In the genomic region with DNA sequence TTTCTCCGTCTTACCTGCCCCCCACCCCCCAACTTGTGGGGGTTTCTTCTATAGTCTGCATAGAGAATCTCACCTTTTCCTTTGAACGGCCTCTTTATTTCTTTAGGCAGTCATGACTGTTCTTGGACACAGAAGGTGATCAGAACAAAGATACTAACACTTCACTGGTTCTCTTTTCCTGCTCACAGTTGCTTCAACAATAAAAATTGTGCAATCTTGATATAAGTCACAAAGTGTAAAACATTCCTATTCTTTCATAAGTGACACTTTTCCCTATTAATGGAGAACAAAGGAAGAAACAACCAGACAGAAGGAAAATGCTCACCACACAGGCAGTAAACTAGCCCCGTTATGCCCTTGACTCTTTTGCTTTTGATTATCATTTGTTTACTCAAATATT, we compare ENCODE assay signal across 25 cellular contexts.
DNase-seq lines count a peak whose midpoint lies in the region; ATAC-seq, FAIRE-seq and TF ChIP-seq lines count a peak whose summit lies in the region.
"Had no signal": no experiment of that assay in that cellular context is flagged by ENCODE, and none has a peak within 500 bp of the region (broad histone marks: within the 10 kb centered on the region; RNA-seq: fewer than 3 reads in every experiment).

No MANE protein-coding gene starts in this region.

- no peaks in the 10 kb centered on the region for H3K9me3 ChIP-seq in HepG2 (ENCODE audit: low read length)
- no peaks in the 10 kb centered on the region for H3K9me3 ChIP-seq in right lobe of liver
- H3K9me3 ChIP-seq: BLaER1, Caco-2 had no signal

- no peaks in the 10 kb centered on the region for H4K20me1 ChIP-seq in HepG2 (ENCODE audit: insufficient read depth, low read length)
- H4K20me1 ChIP-seq: BLaER1 had no signal

- H3K4me1 ChIP-seq in HepG2 (ENCODE audit: insufficient read depth, low read length), result peaks cover 6% of the 10 kb centered on the region
- H3K4me1 ChIP-seq in right lobe of liver, result no peaks in the 10 kb centered on the region
- H3K4me1 ChIP-seq: BLaER1 had no signal

- TF ChIP-seq POLR2A in HepG2 (IDR thresholded peaks at IDR 0.05; ENCODE audit: insufficient read depth in 1 of 2, low read depth in 2 of 2, low read length in 2 of 2), result no peak
- no peak for TF ChIP-seq POLR2A in right lobe of liver (IDR thresholded peaks at IDR 0.05)

- H3K27me3 ChIP-seq in HepG2 (ENCODE audit: control insufficient read depth in 1 of 2, insufficient read depth in 2 of 2, low read length in 2 of 2), result peaks cover 0 to 16% of the 10 kb centered on the region in 2 experiments; a peak in 3 of 5 replicates
- H3K27me3 ChIP-seq in right lobe of liver, result no peaks in the 10 kb centered on the region
- H3K27me3 ChIP-seq in dorsolateral prefrontal cortex, result no peaks in the 10 kb centered on the region
- H3K27me3 ChIP-seq: BLaER1 had no signal

- H3K27ac ChIP-seq in HepG2 (ENCODE audit: extremely low read length, insufficient read depth, low read length) (no peak overlapping the region), right lobe of liver (no peak overlapping the region), dorsolateral prefrontal cortex (peak overlapping the region in 47 of 59 donors; percentile 1 to 100 (median 94)), temporal lobe (ENCODE audit: low read depth, low read length) (peak overlapping the region; percentile 38)
- H3K27ac ChIP-seq: 22Rv1, BLaER1, C4-2B had no signal

- H3K27ac Mint-ChIP-seq in activated CD8-positive, alpha-beta T cell treated with anti-CD3 and anti-CD28 coated beads, Interleukin-2, amount 10 ng/mL, durations not matched to agents 7 days and 5 days, result no peak overlapping the region
- no peak overlapping the region for H3K27ac Mint-ChIP-seq in T-helper 2 cell treated with Interferon-gamma antibody and Interleukin-4, amounts not matched to agents 5 μg/mL and 100 μg/mL, for 36 hours
- H3K27ac Mint-ChIP-seq: B cell; CD4-positive, CD25-positive, alpha-beta regulatory T cell; CD8-positive, alpha-beta T cell had no signal

- H3K27me3 Mint-ChIP-seq in activated CD8-positive, alpha-beta T cell treated with anti-CD3 and anti-CD28 coated beads, Interleukin-2, amount 10 ng/mL, durations not matched to agents 7 days and 5 days (ENCODE audit: low read depth), result no peaks in the 10 kb centered on the region
- no peaks in the 10 kb centered on the region for H3K27me3 Mint-ChIP-seq in T-helper 2 cell treated with Interferon-gamma antibody and Interleukin-4, amounts not matched to agents 5 μg/mL and 100 μg/mL, for 36 hours (ENCODE audit: low read depth)

- no peak for TF ChIP-seq CTCF in HepG2 (CRISPR knock-in tag; IDR thresholded peaks at IDR 0.05)
- TF ChIP-seq CTCF in right lobe of liver (IDR thresholded peaks at IDR 0.05), result no peak
- no peak for TF ChIP-seq CTCF in dorsolateral prefrontal cortex (IDR thresholded peaks at IDR 0.05 in 54 of 56, conservative IDR thresholded peaks at IDR 0.05 in 2 of 56; ENCODE audit: low read depth in 1 of 56, partially characterized antibody in 56 of 56)
- no peak for TF ChIP-seq CTCF in D721Med (IDR thresholded peaks at IDR 0.05; ENCODE audit: insufficient read depth, missing control alignments)

- DNase-seq in HepG2 (ENCODE audit: low spot score), result no peak
- no peak for DNase-seq in right lobe of liver
- DNase-seq in dorsolateral prefrontal cortex, result no peak
- peak; percentile 29 for DNase-seq in renal cortical epithelial cell (ENCODE audit: low read depth)
- no peak for DNase-seq in activated CD8-positive, alpha-beta T cell treated with anti-CD3 and anti-CD28 coated beads, Interleukin-2, amount 10 ng/mL, durations not matched to agents 7 days and 5 days
- no peak for DNase-seq in D721Med (ENCODE audit: insufficient read length, low spot score)
- no peak for DNase-seq in T-helper 2 cell treated with Interferon-gamma antibody and Interleukin-4, amounts not matched to agents 5 μg/mL and 100 μg/mL, for 36 hours (ENCODE audit: low spot score)
- DNase-seq: Caco-2; CD4-positive, CD25-positive, alpha-beta regulatory T cell; CD8-positive, alpha-beta T cell; DMS 273 treated with DMSO at 0.1 percent for 48 hours; DMS79; EL; GDM1; H7; HCEC 1CT had no signal

- intact Hi-C loops in HepG2 (cut with micrococcal nuclease; ENCODE audit: unreplicated experiment), result no loop called here
- intact Hi-C loops in right lobe of liver (cut with DNase I), result loop anchor here in 1 of 2 donors (10.0 kb wide), 1 partner anchor 789 kb away; no protein-coding TSS in a partner anchor
- intact Hi-C loops in dorsolateral prefrontal cortex (cut with DNase I), result loop anchor here (5.0 to 10.0 kb wide), 4 partner anchors 399 to 779 kb away; no protein-coding TSS in a partner anchor

- no TSS peak for BruUV-seq in HepG2 (replicated peaks; lab: Mats Ljungman, UMichigan)

- H3K4me1 Mint-ChIP-seq in activated CD8-positive, alpha-beta T cell treated with anti-CD3 and anti-CD28 coated beads, Interleukin-2, amount 10 ng/mL, durations not matched to agents 7 days and 5 days (ENCODE audit: low read depth), result no peaks in the 10 kb centered on the region
- H3K4me1 Mint-ChIP-seq in T-helper 2 cell treated with Interferon-gamma antibody and Interleukin-4, amounts not matched to agents 5 μg/mL and 100 μg/mL, for 36 hours (ENCODE audit: low read depth), result no peaks in the 10 kb centered on the region
- H3K4me1 Mint-ChIP-seq: B cell; CD4-positive, CD25-positive, alpha-beta regulatory T cell had no signal

- no peak overlapping the region for H3K9ac ChIP-seq in HepG2 (ENCODE audit: insufficient read depth, low read depth, low read length)
- H3K9ac ChIP-seq: BLaER1 had no signal

- H3K4me2 ChIP-seq in HepG2 (ENCODE audit: low read depth, low read length), result no peak overlapping the region
- H3K4me2 ChIP-seq: BLaER1 had no signal

- in situ Hi-C loops in HepG2 (cut with HindIII; ENCODE audit: extremely low pct_ligation_motif_present, low pct_unique_long_range_greater_than_20kb), result loop anchor here (25.0 kb wide), 1 partner anchor 936 kb away; no protein-coding TSS in a partner anchor

- FAIRE-seq in HepG2 (lab: Jason Lieb, UNC), result no peak
- no peak for FAIRE-seq in D721Med (lab: Jason Lieb, UNC)
- FAIRE-seq: A204.1, GM12878, GM18507, H1 had no signal

- H3K36me3 ChIP-seq in HepG2 (replicated peaks in 1 of 2; ENCODE audit: control insufficient read depth in 1 of 2, insufficient read depth in 2 of 2, low read length in 2 of 2) (no peaks in the 10 kb centered on the region), right lobe of liver (no peaks in the 10 kb centered on the region)
- H3K36me3 ChIP-seq: BLaER1 had no signal

- POLR2A ChIA-PET in HepG2 (lab: Yijun Ruan, JAX), result no interaction called here
- POLR2A ChIA-PET in activated CD8-positive, alpha-beta T cell treated with anti-CD3 and anti-CD28 coated beads, Interleukin-2, amount 10 ng/mL, durations not matched to agents 7 days and 5 days (lab: Charles Lee), result no interaction called here

- H3K4me3 ChIP-seq in HepG2 (replicated peaks in 1 of 3; ENCODE audit: insufficient read depth in 1 of 3, low read depth in 2 of 3, low read length in 3 of 3), result no peak overlapping the region
- no peak overlapping the region for H3K4me3 ChIP-seq in right lobe of liver
- H3K4me3 ChIP-seq in dorsolateral prefrontal cortex, result no peak overlapping the region
- H3K4me3 ChIP-seq: BLaER1, GM12878 had no signal

- H2AFZ ChIP-seq in HepG2 (ENCODE audit: low read length), result no peak overlapping the region

- no peak overlapping the region for H3K4me3 Mint-ChIP-seq in activated CD8-positive, alpha-beta T cell treated with anti-CD3 and anti-CD28 coated beads, Interleukin-2, amount 10 ng/mL, durations not matched to agents 7 days and 5 days
- no peak overlapping the region for H3K4me3 Mint-ChIP-seq in T-helper 2 cell treated with Interferon-gamma antibody and Interleukin-4, amounts not matched to agents 5 μg/mL and 100 μg/mL, for 36 hours
- H3K4me3 Mint-ChIP-seq: B cell; CD4-positive, CD25-positive, alpha-beta regulatory T cell; CD8-positive, alpha-beta T cell had no signal

- CTCF ChIA-PET in HepG2 (lab: Yijun Ruan, JAX; ENCODE audit: low intra/inter-chr PET ratio, low total read pairs), result no interaction called here
- CTCF ChIA-PET in activated CD8-positive, alpha-beta T cell treated with anti-CD3 and anti-CD28 coated beads, Interleukin-2, amount 10 ng/mL, durations not matched to agents 7 days and 5 days (lab: Charles Lee), result no interaction called here

- no peaks in the 10 kb centered on the region for H3K9me3 Mint-ChIP-seq in activated CD8-positive, alpha-beta T cell treated with anti-CD3 and anti-CD28 coated beads, Interleukin-2, amount 10 ng/mL, durations not matched to agents 7 days and 5 days (ENCODE audit: insufficient read depth)
- H3K9me3 Mint-ChIP-seq in T-helper 2 cell treated with Interferon-gamma antibody and Interleukin-4, amounts not matched to agents 5 μg/mL and 100 μg/mL, for 36 hours, result no peaks in the 10 kb centered on the region
- H3K9me3 Mint-ChIP-seq: CD8-positive, alpha-beta T cell had no signal

- H3K36me3 Mint-ChIP-seq in activated CD8-positive, alpha-beta T cell treated with anti-CD3 and anti-CD28 coated beads, Interleukin-2, amount 10 ng/mL, durations not matched to agents 7 days and 5 days (ENCODE audit: low read depth), result no peaks in the 10 kb centered on the region
- no peaks in the 10 kb centered on the region for H3K36me3 Mint-ChIP-seq in T-helper 2 cell treated with Interferon-gamma antibody and Interleukin-4, amounts not matched to agents 5 μg/mL and 100 μg/mL, for 36 hours (ENCODE audit: low read depth)
- H3K36me3 Mint-ChIP-seq: CD4-positive, CD25-positive, alpha-beta regulatory T cell; CD8-positive, alpha-beta T cell had no signal

- no peak for TF ChIP-seq EP300 in HepG2 (IDR thresholded peaks at IDR 0.05; ENCODE audit: low read depth in 2 of 2, low read length in 2 of 2)
- no peak for TF ChIP-seq EP300 in HepG2 (CRISPR knock-in tag; IDR thresholded peaks at IDR 0.05; ENCODE audit: borderline replicate concordance)

- no peak for ATAC-seq in HepG2
- no peak for ATAC-seq in right lobe of liver
- no peak for ATAC-seq in activated CD8-positive, alpha-beta T cell treated with anti-CD3 and anti-CD28 coated beads, Interleukin-2, amount 10 ng/mL, durations not matched to agents 7 days and 5 days
- ATAC-seq: CD8-positive, alpha-beta T cell; GM12878 had no signal

- H3K79me2 ChIP-seq in HepG2 (ENCODE audit: insufficient read depth, low read length), result no peaks in the 10 kb centered on the region

- TF ChIP-seq RAD21 in HepG2 (CRISPR knock-in tag; IDR thresholded peaks at IDR 0.05), result no peak

- 7% methylated on average over 3 of the region's 3 CpGs for WGBS in HepG2 (ENCODE audit: low lambda C conversion rate)
- 76% methylated on average over 3 of the region's 3 CpGs for WGBS in right lobe of liver (ENCODE audit: insufficient coverage, low coverage, low lambda C conversion rate, missing lambda C conversion rate)

TF ChIP-seq in HepG2, 621 proteins besides CTCF, POLR2A, EP300 and RAD21 (continues in another document):
- no peak for TF ChIP-seq ZC3H4 (CRISPR knock-in tag; IDR thresholded peaks at IDR 0.05; ENCODE audit: borderline replicate concordance)
- TF ChIP-seq CEBPB (IDR thresholded peaks at IDR 0.05; ENCODE audit: borderline replicate concordance, low read depth, low read length), result peak; percentile 53; the same call in 1 of the 2 replicates

Comparison
In these comparisons a context has a peak if more than half of its experiments do, and no peak if none do; other contexts are left out.
1. H3K27ac ChIP-seq: peak in dorsolateral prefrontal cortex (47 of 59) and temporal lobe (single experiment); none in HepG2 (single experiment) and right lobe of liver (0 of 3).